Comparison of ENCODE assay signal across 11 cellular contexts in the genomic region with DNA sequence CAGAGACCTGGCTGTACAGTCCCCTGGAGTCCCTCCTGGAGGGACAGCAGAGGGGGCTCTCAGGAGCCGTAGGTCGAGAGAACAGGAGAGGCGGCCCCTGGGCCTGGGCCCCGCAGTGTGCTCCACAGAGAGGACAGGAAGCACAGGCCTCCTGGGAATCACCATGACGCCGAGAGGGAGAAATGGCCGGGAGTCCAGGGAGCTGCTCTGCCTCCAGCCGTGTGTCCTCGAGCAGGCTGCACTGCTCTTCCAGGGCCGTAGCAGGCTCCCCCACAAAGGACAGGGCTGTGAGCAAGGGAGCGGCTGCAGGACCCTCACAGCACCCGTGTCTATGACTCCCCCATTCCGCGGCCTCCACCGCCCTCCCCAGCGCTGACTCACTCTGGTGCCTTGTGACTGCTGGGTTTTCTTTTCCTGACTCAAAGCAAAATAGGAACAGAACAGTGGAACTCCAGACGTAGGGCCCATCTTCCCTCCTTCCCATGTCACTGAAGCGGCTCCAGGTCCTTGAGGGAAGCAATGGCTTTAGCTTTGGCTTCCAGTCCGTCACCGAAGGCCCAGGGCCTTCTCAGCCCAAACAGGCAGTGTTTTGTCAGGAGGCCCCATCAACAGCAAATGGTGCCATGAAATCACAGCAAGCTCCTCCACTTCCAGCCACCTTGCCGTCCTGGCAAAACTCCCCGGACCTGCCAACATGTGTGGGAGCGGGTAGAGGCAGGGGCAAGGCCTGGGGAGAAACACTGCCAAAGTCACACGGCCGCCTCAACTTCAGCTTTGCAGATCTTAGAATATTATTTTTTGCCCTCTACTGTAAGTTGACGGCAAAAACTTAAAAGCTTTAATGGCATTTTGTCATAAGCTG.
DNase-seq lines count a peak whose midpoint lies in the region; ATAC-seq, FAIRE-seq and TF ChIP-seq lines count a peak whose summit lies in the region.
"Had no signal": no experiment of that assay in that cellular context is flagged by ENCODE, and none has a peak within 500 bp of the region (broad histone marks: within the 10 kb centered on the region; RNA-seq: fewer than 3 reads in every experiment).

No MANE protein-coding gene starts in this region.

- 93% methylated on average over 23 of the region's 26 CpGs for WGBS in A549 (ENCODE audit: missing lambda C conversion rate)
- WGBS in neuronal stem cell (ENCODE audit: extremely low coverage in 2 of 2, insufficient read length in 2 of 2, insufficient replicate concordance in 1 of 2), 2 donors = no CpG with 5 or more reads among the region's 26 CpGs

- no peak for FAIRE-seq in A549 (lab: Jason Lieb, UNC)

- TF ChIP-seq CTCF in A549 (IDR thresholded peaks at IDR 0.05) (no peak), RWPE2 (IDR thresholded peaks at IDR 0.05; ENCODE audit: poor library complexity, severe bottlenecking) (no peak), fibroblast of the aortic adventitia (IDR thresholded peaks at IDR 0.05; ENCODE audit: insufficient read depth, low read length) (no peak), Calu3 (IDR thresholded peaks at IDR 0.05; ENCODE audit: unreplicated experiment) (no peak)

- no peak overlapping the region for H3K23ac ChIP-seq in neuronal stem cell (ENCODE audit: low read depth, low read length, poor library complexity)

- BruUV-seq in Calu3 (replicated peaks; lab: Mats Ljungman, UMichigan) = no TSS peak

- H3K9ac ChIP-seq in neuronal stem cell (ENCODE audit: low read depth, low read length, poor library complexity) = no peak overlapping the region

- no peak overlapping the region for H4K8ac ChIP-seq in neuronal stem cell (ENCODE audit: low read depth, low read length)

- H2BK12ac ChIP-seq in neuronal stem cell (ENCODE audit: low read length) = no peak overlapping the region

- peaks cover 20% of the 10 kb centered on the region for H3K4me1 Mint-ChIP-seq in Calu3 (ENCODE audit: low read depth, unreplicated experiment)
- H3K4me1 Mint-ChIP-seq: naive thymus-derived CD8-positive, alpha-beta T cell had no signal

- no peak for TF ChIP-seq RAD21 in A549 (conservative IDR thresholded peaks at IDR 0.05 in 1 of 2, IDR thresholded peaks at IDR 0.05 in 1 of 2)

- H2AFZ ChIP-seq in neuronal stem cell (ENCODE audit: low read length) = no peak overlapping the region

- no peak overlapping the region for H3K27ac Mint-ChIP-seq in Calu3 (ENCODE audit: unreplicated experiment)
- H3K27ac Mint-ChIP-seq: activated CD8-positive, alpha-beta T cell treated with anti-CD3 and anti-CD28 coated beads for 36 hours; naive thymus-derived CD8-positive, alpha-beta T cell had no signal

- H3K36me3 Mint-ChIP-seq in Calu3 (ENCODE audit: insufficient read depth, unreplicated experiment) = peaks cover 4% of the 10 kb centered on the region
- H3K36me3 Mint-ChIP-seq: naive thymus-derived CD8-positive, alpha-beta T cell had no signal

- H3K4me3 Mint-ChIP-seq in Calu3 (ENCODE audit: low read depth, unreplicated experiment) = no peak overlapping the region
- H3K4me3 Mint-ChIP-seq: activated CD8-positive, alpha-beta T cell treated with anti-CD3 and anti-CD28 coated beads for 36 hours; naive thymus-derived CD8-positive, alpha-beta T cell had no signal

- H3K36me3 ChIP-seq in RWPE2 (ENCODE audit: low read depth) (no peaks in the 10 kb centered on the region), neuronal stem cell (replicated peaks in 1 of 2; ENCODE audit: control insufficient read depth in 2 of 2, insufficient read depth in 2 of 2, low read length in 2 of 2) (no peaks in the 10 kb centered on the region)

- TF ChIP-seq EP300 in A549 (IDR thresholded peaks at IDR 0.05) = no peak

- no peak for TF ChIP-seq POLR2A in A549 (IDR thresholded peaks at IDR 0.05; ENCODE audit: low read length)

- H2BK120ac ChIP-seq in neuronal stem cell (ENCODE audit: low read depth, low read length) = no peak overlapping the region

- H3K4me2 ChIP-seq in A549 (no peak overlapping the region), neuronal stem cell (ENCODE audit: insufficient read depth, low read length, poor library complexity, severe bottlenecking) (no peak overlapping the region)

- H3K4me1 ChIP-seq in A549 = peaks cover 40% of the 10 kb centered on the region
- peaks cover 21% of the 10 kb centered on the region for H3K4me1 ChIP-seq in RWPE2 (ENCODE audit: insufficient read depth, poor library complexity, severe bottlenecking)
- no peaks in the 10 kb centered on the region for H3K4me1 ChIP-seq in neuronal stem cell (ENCODE audit: control insufficient read depth in 2 of 2, insufficient read depth in 1 of 2, low read depth in 1 of 2, low read length in 2 of 2)

- H2AK5ac ChIP-seq in neuronal stem cell (ENCODE audit: low read depth, low read length) = peak overlapping the region; percentile 10

- H3K27ac ChIP-seq in A549 (peak overlapping the region; percentile 42 to 77; a peak in 5 of 6 replicates), RWPE2 (ENCODE audit: poor library complexity, severe bottlenecking) (peak overlapping the region; percentile 2), neuronal stem cell (replicated peaks; ENCODE audit: low read length) (no peak overlapping the region)

- no peak overlapping the region for H3K14ac ChIP-seq in neuronal stem cell (ENCODE audit: low read length)

- peaks cover 2% of the 10 kb centered on the region for H3K79me1 ChIP-seq in neuronal stem cell (ENCODE audit: low read depth, low read length)

- no peak overlapping the region for H2BK15ac ChIP-seq in neuronal stem cell (ENCODE audit: low read length)

- H3K18ac ChIP-seq in neuronal stem cell (ENCODE audit: low read length) = peak overlapping the region; percentile 51

- H3K27me3 ChIP-seq in RWPE2 (ENCODE audit: insufficient read depth, poor library complexity, severe bottlenecking) (no peaks in the 10 kb centered on the region), neuronal stem cell (ENCODE audit: control insufficient read depth in 3 of 3, insufficient read depth in 3 of 3, low read depth in 1 of 3, low read length in 3 of 3) (peaks cover 0 to 2% (median 0%) of the 10 kb centered on the region in 3 experiments)

- H3K4ac ChIP-seq in neuronal stem cell (ENCODE audit: low read length) = no peak overlapping the region

- H3K9me3 Mint-ChIP-seq in Calu3 (ENCODE audit: low read depth, unreplicated experiment) = no peaks in the 10 kb centered on the region
- H3K9me3 Mint-ChIP-seq: activated CD8-positive, alpha-beta T cell treated with anti-CD3 and anti-CD28 coated beads for 36 hours; naive thymus-derived CD8-positive, alpha-beta T cell had no signal

- no peaks in the 10 kb centered on the region for H3K27me3 Mint-ChIP-seq in Calu3 (ENCODE audit: unreplicated experiment)
- H3K27me3 Mint-ChIP-seq: activated CD8-positive, alpha-beta T cell treated with anti-CD3 and anti-CD28 coated beads for 36 hours; naive thymus-derived CD8-positive, alpha-beta T cell had no signal

- CTCF ChIA-PET in A549 (lab: Yijun Ruan, JAX) = interaction anchor here (0.6 to 3.4 kb wide), 25 partner anchors 10 to 432 kb away, joined by 3 to 23 read pairs (median 4); partner anchors contain the start of gene SCAMP1
- CTCF ChIA-PET in Calu3 (lab: Charles Lee) = interaction anchor here (1.2 to 1.7 kb wide), 4 partner anchors 38 to 214 kb away, joined by 4 to 11 read pairs (median 6); no protein-coding TSS in a partner anchor

- intact Hi-C loops in Calu3 (cut with micrococcal nuclease; ENCODE audit: unreplicated experiment) = loop anchor here (10.0 kb wide), 1 partner anchor 350 kb away; no protein-coding TSS in a partner anchor

- DNase-seq in A549 (ENCODE audit: low read depth in 1 of 2, low spot score in 1 of 2) (no peak), RWPE2 (ENCODE audit: low spot score) (no peak), fibroblast of the aortic adventitia (ENCODE audit: low read depth) (peak; percentile 58), neuronal stem cell (ENCODE audit: low spot score) (no peak), Calu3 (no peak)
- DNase-seq: activated CD8-positive, alpha-beta T cell treated with anti-CD3 and anti-CD28 coated beads for 36 hours; effector CD4-positive, alpha-beta T cell; naive thymus-derived CD8-positive, alpha-beta T cell had no signal

- POLR2A ChIA-PET in A549 (lab: Yijun Ruan, JAX) = interaction anchor here (1.8 kb wide), 1 partner anchor 114 kb away, joined by 5 read pairs; the partner anchor contains the start of gene LHFPL2

- H3K4me3 ChIP-seq in A549 (no peak overlapping the region), RWPE2 (ENCODE audit: severe bottlenecking) (no peak overlapping the region), fibroblast of the aortic adventitia (ENCODE audit: low read depth, low read length) (no peak overlapping the region), neuronal stem cell (ENCODE audit: low read length in 2 of 2) (no peak overlapping the region)

- no peak overlapping the region for H4K91ac ChIP-seq in neuronal stem cell (ENCODE audit: low read depth, low read length, poor library complexity)

- H3K9me3 ChIP-seq in A549 (no peaks in the 10 kb centered on the region), RWPE2 (ENCODE audit: severe bottlenecking) (no peaks in the 10 kb centered on the region), neuronal stem cell (replicated peaks in 1 of 2; ENCODE audit: control insufficient read depth in 2 of 2, insufficient read depth in 1 of 2, low read depth in 1 of 2, low read length in 2 of 2) (no peaks in the 10 kb centered on the region)

- H2BK5ac ChIP-seq in neuronal stem cell (ENCODE audit: low read length) = peak overlapping the region; percentile 39

- ATAC-seq in A549 (no peak), RWPE2 (ENCODE audit: low read depth) (no peak), GM18868 (IDR thresholded peaks at IDR 0.05; ENCODE audit: unreplicated experiment) (no peak), HG02970 (IDR thresholded peaks at IDR 0.05; ENCODE audit: low FRiP score, unreplicated experiment) (no peak), HG02885 (IDR thresholded peaks at IDR 0.05; ENCODE audit: poor library complexity, unreplicated experiment) (no peak)
- ATAC-seq: activated CD8-positive, alpha-beta T cell treated with anti-CD3 and anti-CD28 coated beads for 36 hours; naive thymus-derived CD8-positive, alpha-beta T cell had no signal

TF ChIP-seq in A549, 52 proteins besides CTCF, POLR2A, EP300 and RAD21 (continues in another document):
- TF ChIP-seq RFX5 (IDR thresholded peaks at IDR 0.05) = no peak
- TF ChIP-seq JUNB (IDR thresholded peaks at IDR 0.05) = no peak
- no peak for TF ChIP-seq RARB (CRISPR knock-in tag; IDR thresholded peaks at IDR 0.05)
- no peak for TF ChIP-seq ATOH8 (CRISPR knock-in tag; IDR thresholded peaks at IDR 0.05; ENCODE audit: low read depth)
